13 cellular contexts compared by ENCODE assay signal in genomic region chr5:151254533-151254932, GRCh38. TPM values are rescaled to one million over a fixed set of nuclear protein-coding genes. Genes with fewer than 3 reads are reported as not detected.
A peak's percentile ranks its signal among the peaks of the same experiment; 100 is the strongest.
DNase-seq lines count a peak whose midpoint lies in the region; ATAC-seq, FAIRE-seq and TF ChIP-seq lines count a peak whose summit lies in the region.
"Had no signal": no experiment of that assay in that cellular context is flagged by ENCODE, and none has a peak within 500 bp of the region (broad histone marks: within the 10 kb centered on the region; RNA-seq: fewer than 3 reads in every experiment).

No MANE protein-coding gene starts in this region.

- peaks cover 64% of the 10 kb centered on the region for H3K4me1 Mint-ChIP-seq in memory B cell

- DNase-seq in AML-193 (lab: John Stamatoyannopoulos, UW) (peak; percentile 19 to 20), GM18507 (ENCODE audit: extremely low spot score, insufficient read length, low read depth) (no peak), adipocyte (ENCODE audit: low read depth) (no peak), memory B cell (ENCODE audit: low spot score in 2 of 2) (no peak), thyroid gland (no peak), NCI-H2029 (lab: John Stamatoyannopoulos, UW) (no peak), stomach (no peak)

- peaks cover 21% of the 10 kb centered on the region for H3K36me3 Mint-ChIP-seq in memory B cell

- intact Hi-C loops in thyroid gland (cut with DNase I): loop anchor here (5.0 kb wide), 1 partner anchor 192 kb away; no protein-coding TSS in a partner anchor
- intact Hi-C loops in stomach (cut with DNase I; ENCODE audit: low total_unique reads): no loop called here

- peak overlapping the region; percentile 96 for H3K4me3 ChIP-seq in adipocyte (ENCODE audit: low read length)
- no peak overlapping the region for H3K4me3 ChIP-seq in thyroid gland (replicated peaks in 1 of 3)
- peak overlapping the region in 2 of 4 donors; percentile 66 to 69 for H3K4me3 ChIP-seq in stomach

- H3K4me1 ChIP-seq in adipocyte (ENCODE audit: control insufficient read depth, insufficient read depth, low read length) (peaks cover 28% of the 10 kb centered on the region), thyroid gland (peaks cover 9 to 17% of the 10 kb centered on the region in 2 donors), stomach (peaks cover 11 to 57% (median 22%) of the 10 kb centered on the region in 4 donors)

- TF ChIP-seq CTCF in thyroid gland (IDR thresholded peaks at IDR 0.05) (no peak), stomach (IDR thresholded peaks at IDR 0.05) (no peak)

- peak overlapping the region; percentile 94 for H3K27ac Mint-ChIP-seq in memory B cell
- H3K27ac Mint-ChIP-seq: activated naive CD4-positive, alpha-beta T cell treated with anti-CD3 and anti-CD28 coated beads, Interleukin-2, amount 50 U/mL, for 24 hours had no signal

- 89 to 94% methylated on average over 2 of the region's 2 CpGs for WGBS in thyroid gland, 2 donors
- WGBS in stomach, 5 donors: 72 to 83% (median 79%) methylated on average over 2 of the region's 2 CpGs

- no peak overlapping the region for H3K9ac ChIP-seq in adipocyte (ENCODE audit: low read length)

- peak; percentile 51 for FAIRE-seq in GM18507 (lab: Jason Lieb, UNC)

- H3K27ac ChIP-seq in thyroid gland (no peak overlapping the region), stomach (no peak overlapping the region)

- H3K36me3 ChIP-seq in adipocyte (ENCODE audit: control insufficient read depth, insufficient read depth, low read length, severe bottlenecking): no peaks in the 10 kb centered on the region
- H3K36me3 ChIP-seq in thyroid gland: no peaks in the 10 kb centered on the region
- H3K36me3 ChIP-seq in stomach: peaks cover 0 to under 1% (median 0%) of the 10 kb centered on the region in 4 donors

- H3K9me3 Mint-ChIP-seq in memory B cell: no peaks in the 10 kb centered on the region
- H3K9me3 Mint-ChIP-seq: activated naive CD4-positive, alpha-beta T cell treated with anti-CD3 and anti-CD28 coated beads, Interleukin-2, amount 50 U/mL, for 24 hours; neural crest cell had no signal

- TF ChIP-seq EP300 in stomach (IDR thresholded peaks at IDR 0.05): no peak

- ATAC-seq in memory B cell (ENCODE audit: low read depth) (no peak), HG02970 (IDR thresholded peaks at IDR 0.05; ENCODE audit: low FRiP score, unreplicated experiment) (no peak)
- ATAC-seq: gastroesophageal sphincter had no signal

- H3K27me3 Mint-ChIP-seq in memory B cell: no peaks in the 10 kb centered on the region
- H3K27me3 Mint-ChIP-seq: activated naive CD4-positive, alpha-beta T cell treated with anti-CD3 and anti-CD28 coated beads, Interleukin-2, amount 50 U/mL, for 24 hours had no signal

- no peak for TF ChIP-seq POLR2A in thyroid gland (IDR thresholded peaks at IDR 0.05)
- no peak for TF ChIP-seq POLR2A in stomach (IDR thresholded peaks at IDR 0.05)

- H3K4me3 Mint-ChIP-seq in memory B cell: peak overlapping the region; percentile 99

- H3K27me3 ChIP-seq in adipocyte (replicated peaks; ENCODE audit: control insufficient read depth, insufficient read depth, low read length): no peaks in the 10 kb centered on the region
- H3K27me3 ChIP-seq in thyroid gland: no peaks in the 10 kb centered on the region
- H3K27me3 ChIP-seq in stomach: no peaks in the 10 kb centered on the region
- H3K27me3 ChIP-seq: gastroesophageal sphincter had no signal

- H3K9me3 ChIP-seq in adipocyte (ENCODE audit: control insufficient read depth, low read length) (no peaks in the 10 kb centered on the region), thyroid gland (no peaks in the 10 kb centered on the region), stomach (no peaks in the 10 kb centered on the region)
- H3K9me3 ChIP-seq: gastroesophageal sphincter had no signal

RNA-seq across cellular contexts. Expression of gene GM2A, which starts 1.5 kb away (rescaled TPM):
- total RNA-seq in thyroid gland (10 to 100 TPM; 15.4 to 23.8 (median 18.8) TPM), stomach (10 to 100 TPM in 4 of 5 donors, 1 to 10 TPM in 1; 3.5 to 57.2 (median 21.4) TPM)
- 10 to 100 TPM in 1 of 3 donors, 1 to 10 TPM in 2; 3.2 to 27.7 (median 9.2) TPM for polyA plus RNA-seq in stomach

RNA-seq across cellular contexts. Expression of gene CCDC69, which starts 30.6 kb away (rescaled TPM):
- 10 to 100 TPM; 13.5 to 51.6 (median 18.3) TPM for total RNA-seq in thyroid gland
- 100 to 1,000 TPM in 1 of 5 donors, 10 to 100 TPM in 3, 1 to 10 TPM in 1; 5.5 to 173 (median 36.2) TPM for total RNA-seq in stomach
- 10 to 100 TPM; 24.9 to 33.4 (median 28.6) TPM for polyA plus RNA-seq in stomach

RNA-seq across cellular contexts. Expression of gene SLC36A3, which starts 49.0 kb away (rescaled TPM):
- total RNA-seq in thyroid gland: not detected
- total RNA-seq in stomach: not detected
- polyA plus RNA-seq in stomach: not detected
- total RNA-seq: dermis microvascular lymphatic vessel endothelial cell, gastroesophageal sphincter, neural crest cell, RPMI7951 had no signal

Comparison
In these comparisons a context has a peak if more than half of its experiments do, and no peak if none do; other contexts are left out.
1. DNase-seq: peak in AML-193 (2 of 2); none in GM18507 (single experiment), adipocyte (single experiment), memory B cell (0 of 2), thyroid gland (0 of 2), NCI-H2029 (single experiment) and stomach (single experiment).